In genomic region chr1:52055066-52055853, GRCh38 we compare ENCODE assay signal across 1 cellular context.
TF ChIP-seq lines count a peak whose summit lies in the region.

Gene TXNDC12, minus strand, starts transcription at chr1:52055191. Its CDS starts 95 bp downstream, at chr1:52055096.

TF ChIP-seq in GM12878, 131 proteins besides CTCF, POLR2A, EP300 and RAD21 (continued from another document and continues in another):
- TF ChIP-seq NRF1 (conservative IDR thresholded peaks at IDR 0.05; ENCODE audit: low read depth, low read length), result no peak
- TF ChIP-seq SRF (IDR thresholded peaks at IDR 0.05; ENCODE audit: low read depth in 2 of 2, low read length in 2 of 2), result no peak
- peak; percentile 59 for TF ChIP-seq E4F1 (IDR thresholded peaks at IDR 0.05; ENCODE audit: borderline replicate concordance, partially characterized antibody)
- peak; percentile 84 for TF ChIP-seq CREB1 (IDR thresholded peaks at IDR 0.05; ENCODE audit: low read depth)
- no peak; the same call in 1 of the 2 replicates for TF ChIP-seq ZBED1 (IDR thresholded peaks at IDR 0.05; ENCODE audit: borderline replicate concordance)
- TF ChIP-seq PRDM15 (CRISPR knock-in tag; IDR thresholded peaks at IDR 0.05), result no peak
- TF ChIP-seq ZNF274 (IDR thresholded peaks at IDR 0.05; ENCODE audit: insufficient read depth, insufficient read length), result no peak
- TF ChIP-seq CBX3 (IDR thresholded peaks at IDR 0.05; ENCODE audit: borderline replicate concordance, low read depth), result no peak
- no peak for TF ChIP-seq TCF3 (IDR thresholded peaks at IDR 0.05; ENCODE audit: borderline replicate concordance, insufficient read depth, low read depth, low read length)
- TF ChIP-seq BCLAF1 (IDR thresholded peaks at IDR 0.05), result no peak
- no peak for TF ChIP-seq USF2 (IDR thresholded peaks at IDR 0.05; ENCODE audit: borderline replicate concordance, low read depth, low read length)
- no peak for TF ChIP-seq HSF1 (IDR thresholded peaks at IDR 0.05; ENCODE audit: low read depth, low read length)
- TF ChIP-seq IKZF1 (conservative IDR thresholded peaks at IDR 0.05), result peak; percentile 73
- no peak for TF ChIP-seq CHD4 (IDR thresholded peaks at IDR 0.05)
- TF ChIP-seq BACH1 (IDR thresholded peaks at IDR 0.05; ENCODE audit: borderline replicate concordance), result 0 out of 2 replicates have a peak, but pooled peaks have one; percentile 10
- peak; percentile 56 to 65; a peak in 3 of 4 replicates for TF ChIP-seq IKZF2 (IDR thresholded peaks at IDR 0.05)
- TF ChIP-seq SMC3 (IDR thresholded peaks at IDR 0.05; ENCODE audit: borderline replicate concordance, low read length), result no peak
- TF ChIP-seq ELK1 (IDR thresholded peaks at IDR 0.05; ENCODE audit: low read depth, low read length), result no peak; the same call in 1 of the 2 replicates
- TF ChIP-seq GABPA (IDR thresholded peaks at IDR 0.05; ENCODE audit: low read depth), result peak; percentile 88
- TF ChIP-seq EED (IDR thresholded peaks at IDR 0.05; ENCODE audit: low read depth), result no peak; the same call in 1 of the 2 replicates
- no peak for TF ChIP-seq SMARCA5 (IDR thresholded peaks at IDR 0.05)
- peak; percentile 62; the same call in 1 of the 2 replicates for TF ChIP-seq ATF7 (IDR thresholded peaks at IDR 0.05; ENCODE audit: low read depth)
- no peak; the same call in 1 of the 2 replicates for TF ChIP-seq MTA3 (IDR thresholded peaks at IDR 0.05; ENCODE audit: borderline replicate concordance, low read length)
- TF ChIP-seq EZH2 (IDR thresholded peaks at IDR 0.05; ENCODE audit: borderline replicate concordance, control insufficient read depth, low read depth, low read length), result no peak
- no peak for TF ChIP-seq SREBF1 (IDR thresholded peaks at IDR 0.05; ENCODE audit: low read length)
- TF ChIP-seq SKIL (IDR thresholded peaks at IDR 0.05; ENCODE audit: low read depth, poor library complexity, severe bottlenecking), result no peak
- no peak for TF ChIP-seq JUNB (IDR thresholded peaks at IDR 0.05)
- 0 out of 2 replicates have a peak, but pooled peaks have one; percentile 20 for TF ChIP-seq NFIC (IDR thresholded peaks at IDR 0.05; ENCODE audit: low read depth, low read length)
- no peak for TF ChIP-seq CEBPZ (IDR thresholded peaks at IDR 0.05; ENCODE audit: low read depth, low read length)
- peak; percentile 30 for TF ChIP-seq SIX5 (IDR thresholded peaks at IDR 0.05; ENCODE audit: low read depth, low read length, severe bottlenecking)
- no peak; the same call in 1 of the 2 replicates for TF ChIP-seq PKNOX1 (IDR thresholded peaks at IDR 0.05)
- TF ChIP-seq YY1 (IDR thresholded peaks at IDR 0.05; ENCODE audit: low read depth, low read length), result 0 out of 2 replicates have a peak, but pooled peaks have one; percentile 4
- no peak; the same call in none of the 2 replicates for TF ChIP-seq DPF2 (IDR thresholded peaks at IDR 0.05)
- TF ChIP-seq ZNF207 (IDR thresholded peaks at IDR 0.05; ENCODE audit: borderline replicate concordance), result no peak; the same call in 1 of the 2 replicates
- TF ChIP-seq CBFB (IDR thresholded peaks at IDR 0.05; ENCODE audit: low read depth), result no peak
- no peak for TF ChIP-seq SUZ12 (IDR thresholded peaks at IDR 0.05; ENCODE audit: unreplicated experiment)
- TF ChIP-seq MYC (IDR thresholded peaks at IDR 0.05; ENCODE audit: insufficient read depth, insufficient read length, insufficient replicate concordance, low read length, severe bottlenecking), result no peak
- TF ChIP-seq MYB (IDR thresholded peaks at IDR 0.05; ENCODE audit: borderline replicate concordance, low read depth, low read length), result no peak
- TF ChIP-seq NBN (IDR thresholded peaks at IDR 0.05), result peak; percentile 80
- TF ChIP-seq RB1 (IDR thresholded peaks at IDR 0.05; ENCODE audit: borderline replicate concordance), result peak; percentile 57; the same call in 1 of the 2 replicates
- peak; percentile 28 for TF ChIP-seq SP1 (IDR thresholded peaks at IDR 0.05; ENCODE audit: low read depth, low read length)
